In the genomic region with DNA sequence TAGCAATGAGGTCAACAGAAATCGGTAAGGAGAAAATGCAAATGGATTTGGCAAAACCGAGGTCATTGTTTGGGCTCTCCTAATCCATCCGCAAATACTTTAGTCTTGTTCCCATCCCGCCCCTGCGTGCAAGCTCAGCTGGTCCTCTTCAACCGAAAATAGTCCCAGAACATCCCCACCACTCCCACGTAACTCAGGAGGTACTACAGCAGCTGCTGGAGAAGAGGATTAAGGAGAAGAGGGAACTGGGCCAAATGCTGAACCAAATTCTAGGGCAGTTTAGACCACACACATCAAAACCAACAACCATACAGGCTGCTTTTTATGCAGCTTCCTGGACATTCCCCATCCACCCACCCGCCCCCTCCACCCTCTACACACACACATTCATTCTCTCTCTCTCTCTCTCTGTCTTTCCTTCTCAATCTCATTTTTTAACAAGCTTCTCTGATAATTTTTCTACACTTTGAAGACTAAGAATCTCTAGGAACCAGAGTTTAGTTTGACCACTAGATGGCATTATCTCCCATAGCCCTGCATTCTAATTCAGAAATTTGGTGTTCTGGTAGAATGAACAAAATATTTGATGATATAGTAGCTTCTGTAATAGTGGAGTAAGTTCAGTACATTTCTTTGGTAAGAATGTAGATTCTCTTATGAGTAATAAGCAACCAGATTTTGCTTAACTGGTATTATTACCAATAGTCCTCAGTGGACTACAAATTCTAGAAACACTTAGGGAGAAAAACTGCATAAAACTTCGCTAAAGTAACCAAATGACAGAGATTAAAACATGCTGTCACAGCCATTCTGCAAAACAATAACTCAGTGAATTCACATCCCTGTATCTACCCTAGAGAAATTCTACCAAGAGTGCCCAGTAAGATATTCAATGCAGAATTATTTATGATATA, we compare ENCODE assay signal across 8 cellular contexts.
A peak's percentile ranks its signal among the peaks of the same experiment; 100 is the strongest.
DNase-seq lines count a peak whose midpoint lies in the region; TF ChIP-seq lines count a peak whose summit lies in the region.

No MANE protein-coding gene starts in this region.

- no peak overlapping the region for H3K27ac ChIP-seq in 22Rv1

- in situ Hi-C loops in astrocyte of the cerebellum (cut with HindIII; ENCODE audit: low sequenced_read_pairs): loop anchor here (10.0 kb wide), 1 partner anchor 412 kb away; a partner anchor contains a TSS

- DNase-seq in GM03348 (ENCODE audit: low spot score) (peak; percentile 51), NCI-H1694 (lab: John Stamatoyannopoulos, UW) (peak; percentile 52), astrocyte of the cerebellum (ENCODE audit: low read depth) (peak; percentile 48), iPS-NIHi11 (ENCODE audit: low spot score) (peak; percentile 29), superior temporal gyrus (ENCODE audit: extremely low spot score) (peak; percentile 88), NCI-H226 (no peak)
- DNase-seq in NK-92 treated with Interleukin-12 subunit alpha and Interleukin-12 subunit beta, amount 100 ng/mL, for 24 hours (lab: John Stamatoyannopoulos, UW): no peak

- H3K4me3 ChIP-seq in astrocyte of the cerebellum (ENCODE audit: low read depth, low read length): no peak overlapping the region

- TF ChIP-seq CTCF in 22Rv1 (IDR thresholded peaks at IDR 0.05): peak; percentile 94
- peak; percentile 53 for TF ChIP-seq CTCF in astrocyte of the cerebellum (IDR thresholded peaks at IDR 0.05; ENCODE audit: low read depth, low read length, missing control alignments)

Comparison
In these comparisons a context has a peak if more than half of its experiments do, and no peak if none do; other contexts are left out.
1. DNase-seq: peak in GM03348 (single experiment), NCI-H1694 (single experiment), astrocyte of the cerebellum (single experiment), iPS-NIHi11 (single experiment) and superior temporal gyrus (single experiment); none in NK-92 treated with Interleukin-12 subunit alpha and Interleukin-12 subunit beta, amount 100 ng/mL, for 24 hours (single experiment) and NCI-H226 (single experiment).